1 cellular context compared by ENCODE assay signal in genomic region chr1:103265551-103265950, GRCh38.
TF ChIP-seq lines count a peak whose summit lies in the region.

No MANE protein-coding gene starts in this region.

TF ChIP-seq in SK-N-SH treated with all-trans-retinoic acid at 6 μM for 48 hours, 23 proteins besides CTCF, POLR2A, EP300 and RAD21 (continued from another document):
- TF ChIP-seq, protein P1, sequence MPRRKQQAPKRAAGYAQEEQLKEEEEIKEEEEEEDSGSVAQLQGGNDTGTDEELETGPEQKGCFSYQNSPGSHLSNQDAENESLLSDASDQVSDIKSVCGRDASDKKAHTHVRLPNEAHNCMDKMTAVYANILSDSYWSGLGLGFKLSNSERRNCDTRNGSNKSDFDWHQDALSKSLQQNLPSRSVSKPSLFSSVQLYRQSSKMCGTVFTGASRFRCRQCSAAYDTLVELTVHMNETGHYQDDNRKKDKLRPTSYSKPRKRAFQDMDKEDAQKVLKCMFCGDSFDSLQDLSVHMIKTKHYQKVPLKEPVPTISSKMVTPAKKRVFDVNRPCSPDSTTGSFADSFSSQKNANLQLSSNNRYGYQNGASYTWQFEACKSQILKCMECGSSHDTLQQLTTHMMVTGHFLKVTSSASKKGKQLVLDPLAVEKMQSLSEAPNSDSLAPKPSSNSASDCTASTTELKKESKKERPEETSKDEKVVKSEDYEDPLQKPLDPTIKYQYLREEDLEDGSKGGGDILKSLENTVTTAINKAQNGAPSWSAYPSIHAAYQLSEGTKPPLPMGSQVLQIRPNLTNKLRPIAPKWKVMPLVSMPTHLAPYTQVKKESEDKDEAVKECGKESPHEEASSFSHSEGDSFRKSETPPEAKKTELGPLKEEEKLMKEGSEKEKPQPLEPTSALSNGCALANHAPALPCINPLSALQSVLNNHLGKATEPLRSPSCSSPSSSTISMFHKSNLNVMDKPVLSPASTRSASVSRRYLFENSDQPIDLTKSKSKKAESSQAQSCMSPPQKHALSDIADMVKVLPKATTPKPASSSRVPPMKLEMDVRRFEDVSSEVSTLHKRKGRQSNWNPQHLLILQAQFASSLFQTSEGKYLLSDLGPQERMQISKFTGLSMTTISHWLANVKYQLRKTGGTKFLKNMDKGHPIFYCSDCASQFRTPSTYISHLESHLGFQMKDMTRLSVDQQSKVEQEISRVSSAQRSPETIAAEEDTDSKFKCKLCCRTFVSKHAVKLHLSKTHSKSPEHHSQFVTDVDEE (CRISPR knock-in tag; IDR thresholded peaks at IDR 0.05), result no peak
- TF ChIP-seq ESRRG (CRISPR knock-in tag; IDR thresholded peaks at IDR 0.05) (no peak), CSDC2 (CRISPR knock-in tag; IDR thresholded peaks at IDR 0.05) (no peak), ZFP30 (CRISPR knock-in tag; IDR thresholded peaks at IDR 0.05) (no peak), OSR1 (CRISPR knock-in tag; IDR thresholded peaks at IDR 0.05) (no peak), POU6F1 (CRISPR knock-in tag; IDR thresholded peaks at IDR 0.05; ENCODE audit: borderline replicate concordance, low read depth) (no peak), ZNF70 (CRISPR knock-in tag; IDR thresholded peaks at IDR 0.05) (no peak), ZFP3 (CRISPR knock-in tag; IDR thresholded peaks at IDR 0.05) (no peak)
TF ChIP-seq in SK-N-SH treated with all-trans-retinoic acid at 6 μM for 48 hours: peak in this region for 0.
